Comparison of ENCODE assay signal across 1 cellular context in the genomic region with DNA sequence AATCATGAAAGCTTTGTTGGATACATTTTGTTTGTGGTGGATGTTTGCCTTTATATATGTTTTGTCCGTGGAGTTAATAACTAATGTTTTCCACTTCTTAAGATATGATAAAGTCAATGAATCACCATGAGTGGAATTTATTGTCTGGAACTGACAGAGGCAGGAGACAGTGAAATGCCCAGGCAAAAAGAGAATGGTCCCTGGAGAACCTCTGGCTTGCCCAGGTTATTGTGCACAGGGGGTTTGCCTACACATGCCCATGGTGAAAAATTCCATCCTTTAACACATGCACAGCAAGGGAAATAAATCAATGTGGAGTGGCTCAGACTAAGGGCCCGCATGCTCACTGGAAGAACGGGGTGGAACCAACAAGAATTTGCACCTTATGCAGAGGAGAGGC.
TF ChIP-seq lines count a peak whose summit lies in the region.

No MANE protein-coding gene starts in this region.

TF ChIP-seq in GM23338, 12 proteins besides CTCF, POLR2A, EP300 and RAD21 (continued from another document):
- TF ChIP-seq, protein P1, sequence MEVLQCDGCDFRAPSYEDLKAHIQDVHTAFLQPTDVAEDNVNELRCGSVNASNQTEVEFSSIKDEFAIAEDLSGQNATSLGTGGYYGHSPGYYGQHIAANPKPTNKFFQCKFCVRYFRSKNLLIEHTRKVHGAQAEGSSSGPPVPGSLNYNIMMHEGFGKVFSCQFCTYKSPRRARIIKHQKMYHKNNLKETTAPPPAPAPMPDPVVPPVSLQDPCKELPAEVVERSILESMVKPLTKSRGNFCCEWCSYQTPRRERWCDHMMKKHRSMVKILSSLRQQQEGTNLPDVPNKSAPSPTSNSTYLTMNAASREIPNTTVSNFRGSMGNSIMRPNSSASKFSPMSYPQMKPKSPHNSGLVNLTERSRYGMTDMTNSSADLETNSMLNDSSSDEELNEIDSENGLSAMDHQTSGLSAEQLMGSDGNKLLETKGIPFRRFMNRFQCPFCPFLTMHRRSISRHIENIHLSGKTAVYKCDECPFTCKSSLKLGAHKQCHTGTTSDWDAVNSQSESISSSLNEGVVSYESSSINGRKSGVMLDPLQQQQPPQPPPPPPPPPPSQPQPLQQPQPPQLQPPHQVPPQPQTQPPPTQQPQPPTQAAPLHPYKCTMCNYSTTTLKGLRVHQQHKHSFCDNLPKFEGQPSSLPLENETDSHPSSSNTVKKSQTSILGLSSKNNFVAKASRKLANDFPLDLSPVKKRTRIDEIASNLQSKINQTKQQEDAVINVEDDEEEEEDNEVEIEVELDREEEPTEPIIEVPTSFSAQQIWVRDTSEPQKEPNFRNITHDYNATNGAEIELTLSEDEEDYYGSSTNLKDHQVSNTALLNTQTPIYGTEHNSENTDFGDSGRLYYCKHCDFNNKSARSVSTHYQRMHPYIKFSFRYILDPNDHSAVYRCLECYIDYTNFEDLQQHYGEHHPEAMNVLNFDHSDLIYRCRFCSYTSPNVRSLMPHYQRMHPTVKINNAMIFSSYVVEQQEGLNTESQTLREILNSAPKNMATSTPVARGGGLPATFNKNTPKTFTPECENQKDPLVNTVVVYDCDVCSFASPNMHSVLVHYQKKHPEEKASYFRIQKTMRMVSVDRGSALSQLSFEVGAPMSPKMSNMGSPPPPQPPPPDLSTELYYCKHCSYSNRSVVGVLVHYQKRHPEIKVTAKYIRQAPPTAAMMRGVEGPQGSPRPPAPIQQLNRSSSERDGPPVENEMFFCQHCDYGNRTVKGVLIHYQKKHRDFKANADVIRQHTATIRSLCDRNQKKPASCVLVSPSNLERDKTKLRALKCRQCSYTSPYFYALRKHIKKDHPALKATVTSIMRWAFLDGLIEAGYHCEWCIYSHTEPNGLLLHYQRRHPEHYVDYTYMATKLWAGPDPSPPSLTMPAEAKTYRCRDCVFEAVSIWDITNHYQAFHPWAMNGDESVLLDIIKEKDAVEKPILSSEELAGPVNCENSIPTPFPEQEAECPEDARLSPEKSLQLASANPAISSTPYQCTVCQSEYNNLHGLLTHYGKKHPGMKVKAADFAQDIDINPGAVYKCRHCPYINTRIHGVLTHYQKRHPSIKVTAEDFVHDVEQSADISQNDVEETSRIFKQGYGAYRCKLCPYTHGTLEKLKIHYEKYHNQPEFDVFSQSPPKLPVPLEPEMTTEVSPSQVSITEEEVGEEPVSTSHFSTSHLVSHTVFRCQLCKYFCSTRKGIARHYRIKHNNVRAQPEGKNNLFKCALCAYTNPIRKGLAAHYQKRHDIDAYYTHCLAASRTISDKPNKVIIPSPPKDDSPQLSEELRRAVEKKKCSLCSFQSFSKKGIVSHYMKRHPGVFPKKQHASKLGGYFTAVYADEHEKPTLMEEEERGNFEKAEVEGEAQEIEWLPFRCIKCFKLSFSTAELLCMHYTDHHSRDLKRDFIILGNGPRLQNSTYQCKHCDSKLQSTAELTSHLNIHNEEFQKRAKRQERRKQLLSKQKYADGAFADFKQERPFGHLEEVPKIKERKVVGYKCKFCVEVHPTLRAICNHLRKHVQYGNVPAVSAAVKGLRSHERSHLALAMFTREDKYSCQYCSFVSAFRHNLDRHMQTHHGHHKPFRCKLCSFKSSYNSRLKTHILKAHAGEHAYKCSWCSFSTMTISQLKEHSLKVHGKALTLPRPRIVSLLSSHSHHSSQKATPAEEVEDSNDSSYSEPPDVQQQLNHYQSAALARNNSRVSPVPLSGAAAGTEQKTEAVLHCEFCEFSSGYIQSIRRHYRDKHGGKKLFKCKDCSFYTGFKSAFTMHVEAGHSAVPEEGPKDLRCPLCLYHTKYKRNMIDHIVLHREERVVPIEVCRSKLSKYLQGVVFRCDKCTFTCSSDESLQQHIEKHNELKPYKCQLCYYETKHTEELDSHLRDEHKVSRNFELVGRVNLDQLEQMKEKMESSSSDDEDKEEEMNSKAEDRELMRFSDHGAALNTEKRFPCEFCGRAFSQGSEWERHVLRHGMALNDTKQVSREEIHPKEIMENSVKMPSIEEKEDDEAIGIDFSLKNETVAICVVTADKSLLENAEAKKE (CRISPR knock-in tag; IDR thresholded peaks at IDR 0.05) = no peak
- TF ChIP-seq, protein P2, sequence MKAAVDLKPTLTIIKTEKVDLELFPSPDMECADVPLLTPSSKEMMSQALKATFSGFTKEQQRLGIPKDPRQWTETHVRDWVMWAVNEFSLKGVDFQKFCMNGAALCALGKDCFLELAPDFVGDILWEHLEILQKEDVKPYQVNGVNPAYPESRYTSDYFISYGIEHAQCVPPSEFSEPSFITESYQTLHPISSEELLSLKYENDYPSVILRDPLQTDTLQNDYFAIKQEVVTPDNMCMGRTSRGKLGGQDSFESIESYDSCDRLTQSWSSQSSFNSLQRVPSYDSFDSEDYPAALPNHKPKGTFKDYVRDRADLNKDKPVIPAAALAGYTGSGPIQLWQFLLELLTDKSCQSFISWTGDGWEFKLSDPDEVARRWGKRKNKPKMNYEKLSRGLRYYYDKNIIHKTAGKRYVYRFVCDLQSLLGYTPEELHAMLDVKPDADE (IDR thresholded peaks at IDR 0.05) = no peak
- TF ChIP-seq, protein P3, sequence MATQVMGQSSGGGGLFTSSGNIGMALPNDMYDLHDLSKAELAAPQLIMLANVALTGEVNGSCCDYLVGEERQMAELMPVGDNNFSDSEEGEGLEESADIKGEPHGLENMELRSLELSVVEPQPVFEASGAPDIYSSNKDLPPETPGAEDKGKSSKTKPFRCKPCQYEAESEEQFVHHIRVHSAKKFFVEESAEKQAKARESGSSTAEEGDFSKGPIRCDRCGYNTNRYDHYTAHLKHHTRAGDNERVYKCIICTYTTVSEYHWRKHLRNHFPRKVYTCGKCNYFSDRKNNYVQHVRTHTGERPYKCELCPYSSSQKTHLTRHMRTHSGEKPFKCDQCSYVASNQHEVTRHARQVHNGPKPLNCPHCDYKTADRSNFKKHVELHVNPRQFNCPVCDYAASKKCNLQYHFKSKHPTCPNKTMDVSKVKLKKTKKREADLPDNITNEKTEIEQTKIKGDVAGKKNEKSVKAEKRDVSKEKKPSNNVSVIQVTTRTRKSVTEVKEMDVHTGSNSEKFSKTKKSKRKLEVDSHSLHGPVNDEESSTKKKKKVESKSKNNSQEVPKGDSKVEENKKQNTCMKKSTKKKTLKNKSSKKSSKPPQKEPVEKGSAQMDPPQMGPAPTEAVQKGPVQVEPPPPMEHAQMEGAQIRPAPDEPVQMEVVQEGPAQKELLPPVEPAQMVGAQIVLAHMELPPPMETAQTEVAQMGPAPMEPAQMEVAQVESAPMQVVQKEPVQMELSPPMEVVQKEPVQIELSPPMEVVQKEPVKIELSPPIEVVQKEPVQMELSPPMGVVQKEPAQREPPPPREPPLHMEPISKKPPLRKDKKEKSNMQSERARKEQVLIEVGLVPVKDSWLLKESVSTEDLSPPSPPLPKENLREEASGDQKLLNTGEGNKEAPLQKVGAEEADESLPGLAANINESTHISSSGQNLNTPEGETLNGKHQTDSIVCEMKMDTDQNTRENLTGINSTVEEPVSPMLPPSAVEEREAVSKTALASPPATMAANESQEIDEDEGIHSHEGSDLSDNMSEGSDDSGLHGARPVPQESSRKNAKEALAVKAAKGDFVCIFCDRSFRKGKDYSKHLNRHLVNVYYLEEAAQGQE (IDR thresholded peaks at IDR 0.05; ENCODE audit: unreplicated experiment) = no peak
- no peak for TF ChIP-seq NANOG (IDR thresholded peaks at IDR 0.05; ENCODE audit: borderline replicate concordance)
- TF ChIP-seq JUNB (IDR thresholded peaks at IDR 0.05; ENCODE audit: unreplicated experiment) = no peak
- no peak for TF ChIP-seq POLR2AphosphoS5 (IDR thresholded peaks at IDR 0.05; ENCODE audit: low read depth)
- no peak for TF ChIP-seq EZH2phosphoT487 (IDR thresholded peaks at IDR 0.05; ENCODE audit: unreplicated experiment)
- no peak for TF ChIP-seq ZNF331 (CRISPR knock-in tag; IDR thresholded peaks at IDR 0.05; ENCODE audit: low read depth)
- no peak for TF ChIP-seq STAT1 (IDR thresholded peaks at IDR 0.05; ENCODE audit: unreplicated experiment)
